In the genomic region with DNA sequence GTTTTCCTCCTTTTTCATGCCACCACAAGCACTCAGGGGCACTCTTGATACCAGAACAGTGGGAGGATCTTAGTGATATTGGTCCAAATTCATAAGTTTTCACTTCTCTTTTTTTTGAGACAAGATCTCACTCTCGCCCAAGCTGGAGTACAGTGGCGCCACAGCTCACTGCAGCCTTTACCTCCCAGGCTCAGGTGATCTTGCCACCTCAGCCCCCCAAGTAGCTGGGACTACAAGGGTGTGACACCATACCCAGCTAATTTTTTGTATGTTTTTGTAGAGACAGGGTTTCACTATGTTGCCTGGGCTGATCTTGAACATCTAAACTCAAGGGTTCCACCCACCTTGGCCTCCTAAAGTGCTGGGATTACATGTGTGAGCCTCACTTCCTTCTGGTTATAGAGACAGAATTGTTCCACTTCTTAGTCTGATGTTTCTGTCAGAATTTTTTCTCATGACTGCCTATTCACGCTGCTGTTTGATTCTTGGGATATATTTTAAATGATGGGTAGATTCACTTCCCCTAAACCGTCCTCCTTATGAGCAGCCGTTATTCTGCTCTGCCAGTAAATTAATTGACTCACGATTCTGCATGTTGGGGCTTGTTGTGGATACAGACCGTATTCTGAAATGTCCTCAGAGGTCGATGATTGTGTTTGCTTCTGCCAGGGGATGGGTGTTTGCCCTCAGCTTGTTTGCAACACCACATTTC, we compare ENCODE assay signal across 9 cellular contexts. TPM values are rescaled to one million over a fixed set of nuclear protein-coding genes. Genes with fewer than 3 reads are reported as not detected.
DNase-seq lines count a peak whose midpoint lies in the region; ATAC-seq and TF ChIP-seq lines count a peak whose summit lies in the region.
"Had no signal": no experiment of that assay in that cellular context is flagged by ENCODE, and none has a peak within 500 bp of the region (broad histone marks: within the 10 kb centered on the region; RNA-seq: fewer than 3 reads in every experiment).

No MANE protein-coding gene starts in this region.

- H3K27ac Mint-ChIP-seq in activated T-cell treated with anti-CD3 and anti-CD28 coated beads, Interleukin-2, amount 50 U/mL, for 72 hours, result no peak overlapping the region
- no peak overlapping the region for H3K27ac Mint-ChIP-seq in chondrocyte (ENCODE audit: unreplicated experiment)
- H3K27ac Mint-ChIP-seq: activated CD8-positive, alpha-beta memory T cell treated with anti-CD3 and anti-CD28 coated beads, Interleukin-2, amount 10 ng/mL, durations not matched to agents 7 days and 5 days had no signal

- H3K4me3 Mint-ChIP-seq in activated T-cell treated with anti-CD3 and anti-CD28 coated beads, Interleukin-2, amount 50 U/mL, for 72 hours, result no peak overlapping the region
- H3K4me3 Mint-ChIP-seq in chondrocyte (ENCODE audit: unreplicated experiment), result no peak overlapping the region
- H3K4me3 Mint-ChIP-seq: activated CD8-positive, alpha-beta memory T cell treated with anti-CD3 and anti-CD28 coated beads, Interleukin-2, amount 10 ng/mL, durations not matched to agents 7 days and 5 days had no signal

- DNase-seq in OCI-LY7 (ENCODE audit: low spot score), result peak; percentile 64
- DNase-seq in activated T-cell treated with anti-CD3 and anti-CD28 coated beads, Interleukin-2, amount 50 U/mL, for 72 hours, result no peak
- no peak for DNase-seq in chondrocyte (ENCODE audit: low spot score)
- DNase-seq in glomerular visceral epithelial cell (ENCODE audit: extremely low spot score), result no peak
- DNase-seq in lower lobe of right lung, result no peak
- DNase-seq: activated CD8-positive, alpha-beta memory T cell treated with anti-CD3 and anti-CD28 coated beads, Interleukin-2, amount 10 ng/mL, durations not matched to agents 7 days and 5 days had no signal

- H4K20me1 ChIP-seq in OCI-LY7 (ENCODE audit: insufficient read depth, low read length), result peaks cover 7% of the 10 kb centered on the region; the same call in 1 of the 2 replicates

- H3K27me3 ChIP-seq in ACC112 (ENCODE audit: insufficient read depth, low read length) (no peaks in the 10 kb centered on the region), lower lobe of right lung (ENCODE audit: low read depth) (no peaks in the 10 kb centered on the region)

- H3K9me3 ChIP-seq in OCI-LY7 (ENCODE audit: low read length) (no peaks in the 10 kb centered on the region), lower lobe of right lung (no peaks in the 10 kb centered on the region)

- H3K36me3 Mint-ChIP-seq in activated T-cell treated with anti-CD3 and anti-CD28 coated beads, Interleukin-2, amount 50 U/mL, for 72 hours (ENCODE audit: insufficient read depth in 2 of 2), result peaks cover 23 to 50% of the 10 kb centered on the region in 2 donors
- H3K36me3 Mint-ChIP-seq in chondrocyte (ENCODE audit: low read depth), result peaks cover 39% of the 10 kb centered on the region

- H2AFZ ChIP-seq in ACC112 (ENCODE audit: low read length, unreplicated experiment) (no peak overlapping the region), OCI-LY7 (ENCODE audit: low read length) (no peak overlapping the region)

- POLR2A ChIA-PET in OCI-LY7 (lab: Charles Lee), result interaction anchor here (0.6 to 1.0 kb wide), 3 partner anchors 9 to 362 kb away, joined by 3 to 4 read pairs (median 3); no protein-coding TSS in a partner anchor

- peaks cover 63% of the 10 kb centered on the region for H3K4me1 ChIP-seq in ACC112 (ENCODE audit: control insufficient read depth, insufficient read depth, low read length, unreplicated experiment)
- peaks cover 41% of the 10 kb centered on the region for H3K4me1 ChIP-seq in OCI-LY7 (ENCODE audit: insufficient read depth, low read length, poor library complexity, severe bottlenecking)
- H3K4me1 ChIP-seq in lower lobe of right lung, result peaks cover 10% of the 10 kb centered on the region

- H3K36me3 ChIP-seq in ACC112 (ENCODE audit: insufficient read depth, low read length), result peaks cover 42% of the 10 kb centered on the region
- peaks cover 100% of the 10 kb centered on the region for H3K36me3 ChIP-seq in OCI-LY7 (ENCODE audit: insufficient read depth, low read length)
- peaks cover 50% of the 10 kb centered on the region for H3K36me3 ChIP-seq in lower lobe of right lung

- TF ChIP-seq CTCF in OCI-LY7 (conservative IDR thresholded peaks at IDR 0.05; ENCODE audit: low read length), result no peak; the same call in 1 of the 2 replicates
- no peak for TF ChIP-seq CTCF in chondrocyte (IDR thresholded peaks at IDR 0.05)
- TF ChIP-seq CTCF in lower lobe of right lung (IDR thresholded peaks at IDR 0.05), result no peak

- H3K4me2 ChIP-seq in OCI-LY7 (ENCODE audit: low read length), result peak overlapping the region; percentile 29

- peak overlapping the region; percentile 92 for H3K27ac ChIP-seq in ACC112 (ENCODE audit: low read depth, low read length)
- H3K27ac ChIP-seq in OCI-LY7 (ENCODE audit: low read depth, low read length, poor library complexity, severe bottlenecking), result peak overlapping the region; percentile 58
- no peak overlapping the region for H3K27ac ChIP-seq in lower lobe of right lung

- CTCF ChIA-PET in OCI-LY7 (lab: Charles Lee; ENCODE audit: unreplicated experiment), result interaction anchor here (0.5 kb wide), 1 partner anchor 10 kb away, joined by 3 read pairs; no protein-coding TSS in a partner anchor

- intact Hi-C loops in OCI-LY7 (cut with micrococcal nuclease; ENCODE audit: unreplicated experiment) (loop anchor here (5.0 kb wide), 1 partner anchor 159 kb away; a partner anchor contains a TSS), lower lobe of right lung (cut with DNase I) (no loop called here)

- peaks cover 65% of the 10 kb centered on the region for H3K4me1 Mint-ChIP-seq in activated T-cell treated with anti-CD3 and anti-CD28 coated beads, Interleukin-2, amount 50 U/mL, for 72 hours (ENCODE audit: low read depth)
- peaks cover 29% of the 10 kb centered on the region for H3K4me1 Mint-ChIP-seq in chondrocyte (ENCODE audit: low read depth)

- no peaks in the 10 kb centered on the region for H3K9me3 Mint-ChIP-seq in activated T-cell treated with anti-CD3 and anti-CD28 coated beads, Interleukin-2, amount 50 U/mL, for 72 hours
- peaks cover 3% of the 10 kb centered on the region for H3K9me3 Mint-ChIP-seq in chondrocyte (ENCODE audit: low read depth)

- BruUV-seq in OCI-LY7 (replicated peaks; lab: Mats Ljungman, UMichigan), result no TSS peak

- no peaks in the 10 kb centered on the region for H3K9me2 ChIP-seq in OCI-LY7 (ENCODE audit: insufficient read depth, low read length)

- H3K27me3 Mint-ChIP-seq in activated T-cell treated with anti-CD3 and anti-CD28 coated beads, Interleukin-2, amount 50 U/mL, for 72 hours (ENCODE audit: low read depth), result no peaks in the 10 kb centered on the region
- H3K27me3 Mint-ChIP-seq in chondrocyte (ENCODE audit: low read depth), result no peaks in the 10 kb centered on the region
- H3K27me3 Mint-ChIP-seq: activated CD8-positive, alpha-beta memory T cell treated with anti-CD3 and anti-CD28 coated beads, Interleukin-2, amount 10 ng/mL, durations not matched to agents 7 days and 5 days had no signal

- H3K4me3 ChIP-seq in ACC112 (ENCODE audit: low read depth, low read length) (no peak overlapping the region), OCI-LY7 (ENCODE audit: low read depth, low read length, poor library complexity, severe bottlenecking) (no peak overlapping the region), lower lobe of right lung (no peak overlapping the region)

- H3K79me2 ChIP-seq in ACC112 (ENCODE audit: control insufficient read depth, insufficient read depth, low read length, unreplicated experiment) (peaks cover 44% of the 10 kb centered on the region), OCI-LY7 (ENCODE audit: insufficient read depth, low read depth, low read length) (peaks cover 41% of the 10 kb centered on the region; the same call in 1 of the 2 replicates)

- peak; percentile 66 for ATAC-seq in GM19372 (IDR thresholded peaks at IDR 0.05; ENCODE audit: low read depth, unreplicated experiment)
- ATAC-seq in HG03064 (IDR thresholded peaks at IDR 0.05; ENCODE audit: low read depth, unreplicated experiment), result peak; percentile 71
- no peak for ATAC-seq in activated T-cell treated with anti-CD3 and anti-CD28 coated beads, Interleukin-2, amount 50 U/mL, for 72 hours (replicated peaks in 1 of 2)
- ATAC-seq in lower lobe of right lung, result no peak
- ATAC-seq: activated CD8-positive, alpha-beta memory T cell treated with anti-CD3 and anti-CD28 coated beads, Interleukin-2, amount 10 ng/mL, durations not matched to agents 7 days and 5 days had no signal

RNA-seq across cellular contexts. Expression of a gene that starts 30.8 kb away (rescaled TPM):
- total RNA-seq in OCI-LY7 (2014; rRNA removed; shearing (Covaris generic)), result 41.6 and 50.4 TPM in 2 replicates
- total RNA-seq in OCI-LY7 (2022) (101 and 105 TPM in 2 replicates), chondrocyte (28.3 to 41.3 TPM (median 33.7 TPM) in 3 replicates), lower lobe of right lung (35.2 TPM)
- total RNA-seq in activated T-cell treated with anti-CD3 and anti-CD28 coated beads, Interleukin-2, amount 50 U/mL, for 72 hours, result 10 to 100 TPM; 67.1 to 71.3 TPM

Comparison
In these comparisons a context has a peak if more than half of its experiments do, and no peak if none do; other contexts are left out.
1. ATAC-seq: peak in GM19372 (single experiment) and HG03064 (single experiment); none in activated T-cell treated with anti-CD3 and anti-CD28 coated beads, Interleukin-2, amount 50 U/mL, for 72 hours (0 of 2) and lower lobe of right lung (0 of 2).